In genomic region chr16:11252482-11252931, GRCh38 we compare ENCODE assay signal across 1 cellular context.
TF ChIP-seq lines count a peak whose summit lies in the region.

No MANE protein-coding gene starts in this region.

TF ChIP-seq in HepG2, 621 proteins besides CTCF, POLR2A, EP300 and RAD21 (continued from another document and continues in another):
- TF ChIP-seq, protein P1, sequence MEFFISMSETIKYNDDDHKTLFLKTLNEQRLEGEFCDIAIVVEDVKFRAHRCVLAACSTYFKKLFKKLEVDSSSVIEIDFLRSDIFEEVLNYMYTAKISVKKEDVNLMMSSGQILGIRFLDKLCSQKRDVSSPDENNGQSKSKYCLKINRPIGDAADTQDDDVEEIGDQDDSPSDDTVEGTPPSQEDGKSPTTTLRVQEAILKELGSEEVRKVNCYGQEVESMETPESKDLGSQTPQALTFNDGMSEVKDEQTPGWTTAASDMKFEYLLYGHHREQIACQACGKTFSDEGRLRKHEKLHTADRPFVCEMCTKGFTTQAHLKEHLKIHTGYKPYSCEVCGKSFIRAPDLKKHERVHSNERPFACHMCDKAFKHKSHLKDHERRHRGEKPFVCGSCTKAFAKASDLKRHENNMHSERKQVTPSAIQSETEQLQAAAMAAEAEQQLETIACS (CRISPR knock-in tag; IDR thresholded peaks at IDR 0.05) = no peak
- TF ChIP-seq SRY (CRISPR knock-in tag; IDR thresholded peaks at IDR 0.05) (no peak), PREB (CRISPR knock-in tag; IDR thresholded peaks at IDR 0.05) (no peak), RFXANK (CRISPR knock-in tag; IDR thresholded peaks at IDR 0.05) (no peak), ZNF547 (CRISPR knock-in tag; IDR thresholded peaks at IDR 0.05) (no peak), ZMYM4 (CRISPR knock-in tag; IDR thresholded peaks at IDR 0.05) (0 out of 2 replicates have a peak, but pooled peaks have one; percentile 15), FOSL2 (CRISPR knock-in tag; IDR thresholded peaks at IDR 0.05) (no peak), ZNF296 (CRISPR knock-in tag; conservative IDR thresholded peaks at IDR 0.05) (0 out of 2 replicates have a peak, but pooled peaks have one; percentile 18), HNRNPK (IDR thresholded peaks at IDR 0.05; ENCODE audit: low read depth, low read length, poor library complexity, severe bottlenecking) (no peak), MZF1 (CRISPR knock-in tag; IDR thresholded peaks at IDR 0.05; ENCODE audit: borderline replicate concordance) (no peak), HDAC1 (CRISPR knock-in tag; IDR thresholded peaks at IDR 0.05) (peak; percentile 34; the same call in 1 of the 2 replicates), CEBPB (IDR thresholded peaks at IDR 0.05; ENCODE audit: borderline replicate concordance, low read depth, low read length) (no peak), ZNF431 (CRISPR knock-in tag; IDR thresholded peaks at IDR 0.05; ENCODE audit: borderline replicate concordance, low read depth) (peak; percentile 65; the same call in 1 of the 2 replicates), BRF2 (CRISPR knock-in tag; IDR thresholded peaks at IDR 0.05) (peak; percentile 58; the same call in 1 of the 2 replicates), HHEX (CRISPR knock-in tag; IDR thresholded peaks at IDR 0.05) (no peak), ZNF788 (CRISPR knock-in tag; IDR thresholded peaks at IDR 0.05; ENCODE audit: borderline replicate concordance) (0 out of 2 replicates have a peak, but pooled peaks have one; percentile 2), ZNF331 (CRISPR knock-in tag; IDR thresholded peaks at IDR 0.05) (no peak), PHB2 (IDR thresholded peaks at IDR 0.05; ENCODE audit: partially characterized antibody) (no peak), CREB3 (CRISPR knock-in tag; IDR thresholded peaks at IDR 0.05) (no peak), ZNF263 (CRISPR knock-in tag; IDR thresholded peaks at IDR 0.05) (no peak), GFI1 (CRISPR knock-in tag; IDR thresholded peaks at IDR 0.05; ENCODE audit: borderline replicate concordance) (no peak), NAIF1 (CRISPR knock-in tag; IDR thresholded peaks at IDR 0.05; ENCODE audit: borderline replicate concordance) (no peak), ZNF616 (CRISPR knock-in tag; IDR thresholded peaks at IDR 0.05; ENCODE audit: low read depth) (no peak), ZNF598 (CRISPR knock-in tag; IDR thresholded peaks at IDR 0.05; ENCODE audit: borderline replicate concordance) (no peak), ZNF780A (CRISPR knock-in tag; IDR thresholded peaks at IDR 0.05) (no peak), NFIB (CRISPR knock-in tag; IDR thresholded peaks at IDR 0.05; ENCODE audit: borderline replicate concordance) (no peak), AKAP8 (CRISPR knock-in tag; IDR thresholded peaks at IDR 0.05) (no peak; the same call in 1 of the 2 replicates), ZNF143 (CRISPR knock-in tag; IDR thresholded peaks at IDR 0.05) (0 out of 2 replicates have a peak, but pooled peaks have one; percentile 8), NKX3-1 (CRISPR knock-in tag; IDR thresholded peaks at IDR 0.05) (no peak), SIX4 (CRISPR knock-in tag; IDR thresholded peaks at IDR 0.05) (no peak), RBFOX2 (IDR thresholded peaks at IDR 0.05; ENCODE audit: low read depth, low read length) (0 out of 2 replicates have a peak, but pooled peaks have one; percentile 19)
- TF ChIP-seq, protein P2, sequence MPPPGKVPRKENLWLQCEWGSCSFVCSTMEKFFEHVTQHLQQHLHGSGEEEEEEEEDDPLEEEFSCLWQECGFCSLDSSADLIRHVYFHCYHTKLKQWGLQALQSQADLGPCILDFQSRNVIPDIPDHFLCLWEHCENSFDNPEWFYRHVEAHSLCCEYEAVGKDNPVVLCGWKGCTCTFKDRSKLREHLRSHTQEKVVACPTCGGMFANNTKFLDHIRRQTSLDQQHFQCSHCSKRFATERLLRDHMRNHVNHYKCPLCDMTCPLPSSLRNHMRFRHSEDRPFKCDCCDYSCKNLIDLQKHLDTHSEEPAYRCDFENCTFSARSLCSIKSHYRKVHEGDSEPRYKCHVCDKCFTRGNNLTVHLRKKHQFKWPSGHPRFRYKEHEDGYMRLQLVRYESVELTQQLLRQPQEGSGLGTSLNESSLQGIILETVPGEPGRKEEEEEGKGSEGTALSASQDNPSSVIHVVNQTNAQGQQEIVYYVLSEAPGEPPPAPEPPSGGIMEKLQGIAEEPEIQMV (CRISPR knock-in tag; IDR thresholded peaks at IDR 0.05; ENCODE audit: low read depth) = 0 out of 2 replicates have a peak, but pooled peaks have one; percentile 5
- TF ChIP-seq, protein P3, sequence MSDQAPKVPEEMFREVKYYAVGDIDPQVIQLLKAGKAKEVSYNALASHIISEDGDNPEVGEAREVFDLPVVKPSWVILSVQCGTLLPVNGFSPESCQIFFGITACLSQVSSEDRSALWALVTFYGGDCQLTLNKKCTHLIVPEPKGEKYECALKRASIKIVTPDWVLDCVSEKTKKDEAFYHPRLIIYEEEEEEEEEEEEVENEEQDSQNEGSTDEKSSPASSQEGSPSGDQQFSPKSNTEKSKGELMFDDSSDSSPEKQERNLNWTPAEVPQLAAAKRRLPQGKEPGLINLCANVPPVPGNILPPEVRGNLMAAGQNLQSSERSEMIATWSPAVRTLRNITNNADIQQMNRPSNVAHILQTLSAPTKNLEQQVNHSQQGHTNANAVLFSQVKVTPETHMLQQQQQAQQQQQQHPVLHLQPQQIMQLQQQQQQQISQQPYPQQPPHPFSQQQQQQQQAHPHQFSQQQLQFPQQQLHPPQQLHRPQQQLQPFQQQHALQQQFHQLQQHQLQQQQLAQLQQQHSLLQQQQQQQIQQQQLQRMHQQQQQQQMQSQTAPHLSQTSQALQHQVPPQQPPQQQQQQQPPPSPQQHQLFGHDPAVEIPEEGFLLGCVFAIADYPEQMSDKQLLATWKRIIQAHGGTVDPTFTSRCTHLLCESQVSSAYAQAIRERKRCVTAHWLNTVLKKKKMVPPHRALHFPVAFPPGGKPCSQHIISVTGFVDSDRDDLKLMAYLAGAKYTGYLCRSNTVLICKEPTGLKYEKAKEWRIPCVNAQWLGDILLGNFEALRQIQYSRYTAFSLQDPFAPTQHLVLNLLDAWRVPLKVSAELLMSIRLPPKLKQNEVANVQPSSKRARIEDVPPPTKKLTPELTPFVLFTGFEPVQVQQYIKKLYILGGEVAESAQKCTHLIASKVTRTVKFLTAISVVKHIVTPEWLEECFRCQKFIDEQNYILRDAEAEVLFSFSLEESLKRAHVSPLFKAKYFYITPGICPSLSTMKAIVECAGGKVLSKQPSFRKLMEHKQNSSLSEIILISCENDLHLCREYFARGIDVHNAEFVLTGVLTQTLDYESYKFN (CRISPR knock-in tag; conservative IDR thresholded peaks at IDR 0.05) = no peak
- TF ChIP-seq, protein P4, sequence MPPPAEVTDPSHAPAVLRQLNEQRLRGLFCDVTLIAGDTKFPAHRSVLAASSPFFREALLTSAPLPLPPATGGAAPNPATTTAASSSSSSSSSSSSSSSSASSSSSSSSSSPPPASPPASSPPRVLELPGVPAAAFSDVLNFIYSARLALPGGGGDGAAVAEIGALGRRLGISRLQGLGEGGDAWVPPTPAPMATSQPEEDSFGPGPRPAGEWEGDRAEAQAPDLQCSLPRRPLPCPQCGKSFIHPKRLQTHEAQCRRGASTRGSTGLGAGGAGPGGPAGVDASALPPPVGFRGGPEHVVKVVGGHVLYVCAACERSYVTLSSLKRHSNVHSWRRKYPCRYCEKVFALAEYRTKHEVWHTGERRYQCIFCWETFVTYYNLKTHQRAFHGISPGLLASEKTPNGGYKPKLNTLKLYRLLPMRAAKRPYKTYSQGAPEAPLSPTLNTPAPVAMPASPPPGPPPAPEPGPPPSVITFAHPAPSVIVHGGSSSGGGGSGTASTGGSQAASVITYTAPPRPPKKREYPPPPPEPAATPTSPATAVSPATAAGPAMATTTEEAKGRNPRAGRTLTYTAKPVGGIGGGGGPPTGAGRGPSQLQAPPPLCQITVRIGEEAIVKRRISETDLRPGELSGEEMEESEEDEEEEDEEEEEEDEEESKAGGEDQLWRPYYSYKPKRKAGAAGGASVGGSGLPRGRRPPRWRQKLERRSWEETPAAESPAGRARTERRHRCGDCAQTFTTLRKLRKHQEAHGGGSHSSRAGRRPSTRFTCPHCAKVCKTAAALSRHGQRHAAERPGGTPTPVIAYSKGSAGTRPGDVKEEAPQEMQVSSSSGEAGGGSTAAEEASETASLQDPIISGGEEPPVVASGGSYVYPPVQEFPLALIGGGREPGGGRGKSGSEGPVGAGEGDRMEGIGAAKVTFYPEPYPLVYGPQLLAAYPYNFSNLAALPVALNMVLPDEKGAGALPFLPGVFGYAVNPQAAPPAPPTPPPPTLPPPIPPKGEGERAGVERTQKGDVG (CRISPR knock-in tag; IDR thresholded peaks at IDR 0.05; ENCODE audit: borderline replicate concordance) = 0 out of 2 replicates have a peak, but pooled peaks have one; percentile 6
- TF ChIP-seq, protein P5, sequence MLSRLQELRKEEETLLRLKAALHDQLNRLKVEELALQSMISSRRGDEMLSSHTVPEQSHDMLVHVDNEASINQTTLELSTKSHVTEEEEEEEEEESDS (CRISPR knock-in tag; IDR thresholded peaks at IDR 0.05; ENCODE audit: borderline replicate concordance) = no peak
- TF ChIP-seq, protein P6, sequence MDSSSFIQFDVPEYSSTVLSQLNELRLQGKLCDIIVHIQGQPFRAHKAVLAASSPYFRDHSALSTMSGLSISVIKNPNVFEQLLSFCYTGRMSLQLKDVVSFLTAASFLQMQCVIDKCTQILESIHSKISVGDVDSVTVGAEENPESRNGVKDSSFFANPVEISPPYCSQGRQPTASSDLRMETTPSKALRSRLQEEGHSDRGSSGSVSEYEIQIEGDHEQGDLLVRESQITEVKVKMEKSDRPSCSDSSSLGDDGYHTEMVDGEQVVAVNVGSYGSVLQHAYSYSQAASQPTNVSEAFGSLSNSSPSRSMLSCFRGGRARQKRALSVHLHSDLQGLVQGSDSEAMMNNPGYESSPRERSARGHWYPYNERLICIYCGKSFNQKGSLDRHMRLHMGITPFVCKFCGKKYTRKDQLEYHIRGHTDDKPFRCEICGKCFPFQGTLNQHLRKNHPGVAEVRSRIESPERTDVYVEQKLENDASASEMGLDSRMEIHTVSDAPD (CRISPR knock-in tag; IDR thresholded peaks at IDR 0.05) = 0 out of 2 replicates have a peak, but pooled peaks have one; percentile 51
- TF ChIP-seq, protein P7, sequence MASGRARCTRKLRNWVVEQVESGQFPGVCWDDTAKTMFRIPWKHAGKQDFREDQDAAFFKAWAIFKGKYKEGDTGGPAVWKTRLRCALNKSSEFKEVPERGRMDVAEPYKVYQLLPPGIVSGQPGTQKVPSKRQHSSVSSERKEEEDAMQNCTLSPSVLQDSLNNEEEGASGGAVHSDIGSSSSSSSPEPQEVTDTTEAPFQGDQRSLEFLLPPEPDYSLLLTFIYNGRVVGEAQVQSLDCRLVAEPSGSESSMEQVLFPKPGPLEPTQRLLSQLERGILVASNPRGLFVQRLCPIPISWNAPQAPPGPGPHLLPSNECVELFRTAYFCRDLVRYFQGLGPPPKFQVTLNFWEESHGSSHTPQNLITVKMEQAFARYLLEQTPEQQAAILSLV (CRISPR knock-in tag; IDR thresholded peaks at IDR 0.05; ENCODE audit: borderline replicate concordance) = no peak
- TF ChIP-seq, protein P8, sequence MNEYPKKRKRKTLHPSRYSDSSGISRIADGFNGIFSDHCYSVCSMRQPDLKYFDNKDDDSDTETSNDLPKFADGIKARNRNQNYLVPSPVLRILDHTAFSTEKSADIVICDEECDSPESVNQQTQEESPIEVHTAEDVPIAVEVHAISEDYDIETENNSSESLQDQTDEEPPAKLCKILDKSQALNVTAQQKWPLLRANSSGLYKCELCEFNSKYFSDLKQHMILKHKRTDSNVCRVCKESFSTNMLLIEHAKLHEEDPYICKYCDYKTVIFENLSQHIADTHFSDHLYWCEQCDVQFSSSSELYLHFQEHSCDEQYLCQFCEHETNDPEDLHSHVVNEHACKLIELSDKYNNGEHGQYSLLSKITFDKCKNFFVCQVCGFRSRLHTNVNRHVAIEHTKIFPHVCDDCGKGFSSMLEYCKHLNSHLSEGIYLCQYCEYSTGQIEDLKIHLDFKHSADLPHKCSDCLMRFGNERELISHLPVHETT (CRISPR knock-in tag; conservative IDR thresholded peaks at IDR 0.05) = no peak
- TF ChIP-seq, protein P9, sequence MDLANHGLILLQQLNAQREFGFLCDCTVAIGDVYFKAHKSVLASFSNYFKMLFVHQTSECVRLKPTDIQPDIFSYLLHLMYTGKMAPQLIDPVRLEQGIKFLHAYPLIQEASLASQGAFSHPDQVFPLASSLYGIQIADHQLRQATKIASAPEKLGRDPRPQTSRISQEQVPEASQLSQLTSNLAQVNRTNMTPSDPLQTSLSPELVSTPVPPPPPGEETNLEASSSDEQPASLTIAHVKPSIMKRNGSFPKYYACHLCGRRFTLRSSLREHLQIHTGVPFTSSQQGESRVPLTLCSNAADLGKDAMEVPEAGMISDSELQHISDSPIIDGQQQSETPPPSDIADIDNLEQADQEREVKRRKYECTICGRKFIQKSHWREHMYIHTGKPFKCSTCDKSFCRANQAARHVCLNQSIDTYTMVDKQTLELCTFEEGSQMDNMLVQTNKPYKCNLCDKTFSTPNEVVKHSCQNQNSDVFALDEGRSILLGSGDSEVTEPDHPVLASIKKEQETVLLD (CRISPR knock-in tag; IDR thresholded peaks at IDR 0.05; ENCODE audit: low read depth) = no peak
- TF ChIP-seq, protein P10, sequence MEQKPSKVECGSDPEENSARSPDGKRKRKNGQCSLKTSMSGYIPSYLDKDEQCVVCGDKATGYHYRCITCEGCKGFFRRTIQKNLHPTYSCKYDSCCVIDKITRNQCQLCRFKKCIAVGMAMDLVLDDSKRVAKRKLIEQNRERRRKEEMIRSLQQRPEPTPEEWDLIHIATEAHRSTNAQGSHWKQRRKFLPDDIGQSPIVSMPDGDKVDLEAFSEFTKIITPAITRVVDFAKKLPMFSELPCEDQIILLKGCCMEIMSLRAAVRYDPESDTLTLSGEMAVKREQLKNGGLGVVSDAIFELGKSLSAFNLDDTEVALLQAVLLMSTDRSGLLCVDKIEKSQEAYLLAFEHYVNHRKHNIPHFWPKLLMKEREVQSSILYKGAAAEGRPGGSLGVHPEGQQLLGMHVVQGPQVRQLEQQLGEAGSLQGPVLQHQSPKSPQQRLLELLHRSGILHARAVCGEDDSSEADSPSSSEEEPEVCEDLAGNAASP (CRISPR knock-in tag; IDR thresholded peaks at IDR 0.05; ENCODE audit: borderline replicate concordance) = no peak
